ENCODE assay signal across 8 cellular contexts in genomic region chr4:108619372-108620100, GRCh38. TPM values are rescaled to one million over a fixed set of nuclear protein-coding genes. Genes with fewer than 3 reads are reported as not detected.
DNase-seq lines count a peak whose midpoint lies in the region; ATAC-seq and TF ChIP-seq lines count a peak whose summit lies in the region.

No MANE protein-coding gene starts in this region.

- no peaks in the 10 kb centered on the region for H3K27me3 ChIP-seq in esophagus muscularis mucosa

- peaks cover 15 to 30% (median 28%) of the 10 kb centered on the region in 4 donors for H3K36me3 ChIP-seq in esophagus muscularis mucosa

- intact Hi-C loops in esophagus muscularis mucosa (cut with DNase I) = no loop called here

- peaks cover 12 to 46% (median 38%) of the 10 kb centered on the region in 4 donors for H3K4me1 ChIP-seq in esophagus muscularis mucosa

- H3K27ac ChIP-seq in esophagus muscularis mucosa (replicated peaks in 1 of 4) = peak overlapping the region; percentile 50 to 84 (median 84)

- H3K9me3 ChIP-seq in esophagus muscularis mucosa = no peaks in the 10 kb centered on the region

- TF ChIP-seq POLR2A in esophagus muscularis mucosa (IDR thresholded peaks at IDR 0.05; ENCODE audit: low read depth) = no peak

- 81% methylated on average over 7 of the region's 7 CpGs for whole genome bisulfite sequencing in esophagus muscularis mucosa

- DNase-seq in activated CD4-positive, alpha-beta T cell treated with anti-CD3 and anti-CD28 coated beads, Interleukin-2, amount 50 U/mL, for 1 hour = peak; percentile 14
- DNase-seq in esophagus muscularis mucosa (ENCODE audit: extremely low spot score) (no peak), retina (peak; percentile 5), NCI-H748 treated with DMSO at 0.1 percent for 48 hours (lab: John Stamatoyannopoulos, UW) (no peak), NCI-H1436 treated with DMSO at 0.1 percent for 48 hours (lab: John Stamatoyannopoulos, UW) (no peak), COR-L47 (lab: John Stamatoyannopoulos, UW) (no peak)

- no peak for TF ChIP-seq CTCF in esophagus muscularis mucosa (IDR thresholded peaks at IDR 0.05)

- TF ChIP-seq EP300 in esophagus muscularis mucosa (IDR thresholded peaks at IDR 0.05) = no peak

- ATAC-seq in GM18511 (IDR thresholded peaks at IDR 0.05; ENCODE audit: unreplicated experiment) (peak; percentile 26), HG03095 (IDR thresholded peaks at IDR 0.05; ENCODE audit: unreplicated experiment) (peak; percentile 4)

- H3K4me3 ChIP-seq in esophagus muscularis mucosa = peak overlapping the region; percentile 63 to 78 (median 72)

RNA-seq across cellular contexts. Expression of gene RPL34, which starts 0.8 kb away (rescaled TPM):
- total RNA-seq in esophagus muscularis mucosa = 1,000 to 10,000 TPM in 2 of 4 donors, 100 to 1,000 TPM in 2; 578 to 1,199 (median 854) TPM

RNA-seq across cellular contexts. Expression of gene OSTC, which starts 30.9 kb away (rescaled TPM):
- 10 to 100 TPM; 22.4 to 40.8 (median 35.2) TPM for total RNA-seq in esophagus muscularis mucosa

Comparison
In these comparisons a context has a peak if more than half of its experiments do, and no peak if none do; other contexts are left out.
1. DNase-seq: peak in activated CD4-positive, alpha-beta T cell treated with anti-CD3 and anti-CD28 coated beads, Interleukin-2, amount 50 U/mL, for 1 hour (single experiment) and retina (single experiment); none in esophagus muscularis mucosa (single experiment), NCI-H748 treated with DMSO at 0.1 percent for 48 hours (single experiment), NCI-H1436 treated with DMSO at 0.1 percent for 48 hours (single experiment) and COR-L47 (single experiment).